ENCODE assay signal across 22 cellular contexts in genomic region chr20:19830351-19830750, GRCh38.
"Had no signal": no experiment of that assay in that cellular context is flagged by ENCODE, and none has a peak within 500 bp of the region (broad histone marks: within the 10 kb centered on the region; RNA-seq: fewer than 3 reads in every experiment).

No MANE protein-coding gene starts in this region.

- H3K9me3 ChIP-seq: adrenal gland, heart left ventricle, neutrophil, sigmoid colon, tibial artery had no signal

- H3K4me3 Mint-ChIP-seq: dendritic cell treated with granulocyte-macrophage colony-stimulating factor and Interleukin-4, amounts not matched to agents 40 ng/mL and 50 ng/mL, for 4 days; effector memory CD8-positive, alpha-beta T cell; natural killer cell treated with Interleukin-12 subunit alpha and Interleukin-12 subunit beta and Interleukin-15 and Interleukin-18, amount 100 ng/mL, for 72 hours had no signal

- H3K36me3 ChIP-seq: adrenal gland, cardiac muscle cell, heart left ventricle, neutrophil, sigmoid colon, tibial artery had no signal

- H3K79me2 ChIP-seq: parathyroid adenoma had no signal

- ATAC-seq: activated naive CD4-positive, alpha-beta T cell treated with anti-CD3 and anti-CD28 coated beads, Interleukin-2, amount 50 U/mL, for 72 hours; effector memory CD8-positive, alpha-beta T cell; heart left ventricle; left ventricle myocardium superior; natural killer cell treated with Interleukin-12 subunit alpha and Interleukin-12 subunit beta and Interleukin-15 and Interleukin-18, amount 100 ng/mL, for 72 hours had no signal

- H3K27ac ChIP-seq: adrenal gland, cardiac muscle cell, epithelial cell of prostate, heart left ventricle, neutrophil, parathyroid adenoma, sigmoid colon, tibial artery had no signal

- H3K4me3 ChIP-seq: adrenal gland, cardiac muscle cell, heart left ventricle, sigmoid colon, tibial artery had no signal

- H2AFZ ChIP-seq: parathyroid adenoma had no signal

- H3K4me1 ChIP-seq: adrenal gland, parathyroid adenoma had no signal

- H3K9ac ChIP-seq: parathyroid adenoma had no signal

- H3K27me3 ChIP-seq: adrenal gland, cardiac muscle cell, heart left ventricle, sigmoid colon, tibial artery had no signal

- DNase-seq: activated CD4-positive, alpha-beta T cell treated with anti-CD3 and anti-CD28 coated beads, Interleukin-2, amount 50 U/mL, for 48 hours; activated gamma-delta T cell; adrenal gland; effector memory CD8-positive, alpha-beta T cell; foreskin melanocyte; heart left ventricle; left ventricle myocardium superior; mesendoderm; sigmoid colon; stimulated activated CD4-positive, alpha-beta T cell treated with anti-CD3 and anti-CD28 coated beads, Interleukin-12 subunit alpha, Interleukin-12 subunit beta, amount 100 ng/mL, for 4 hours; stimulated activated CD4-positive, alpha-beta T cell treated with anti-CD3 and anti-CD28 coated beads, Interleukin-2, amount 100 ng/mL, for 24 hours; stimulated activated naive CD4-positive, alpha-beta T cell treated with Interleukin-2 at 50 U/mL for 16 hours; SW 1271; T-helper 2 cell; tibial artery had no signal

- H3K36me3 Mint-ChIP-seq: activated naive CD4-positive, alpha-beta T cell treated with anti-CD3 and anti-CD28 coated beads, Interleukin-2, amount 50 U/mL, for 72 hours; natural killer cell treated with Interleukin-12 subunit alpha and Interleukin-12 subunit beta and Interleukin-15 and Interleukin-18, amount 100 ng/mL, for 72 hours had no signal

- H3K27ac Mint-ChIP-seq: activated naive CD4-positive, alpha-beta T cell treated with anti-CD3 and anti-CD28 coated beads, Interleukin-2, amount 50 U/mL, for 72 hours; dendritic cell treated with granulocyte-macrophage colony-stimulating factor and Interleukin-4, amounts not matched to agents 40 ng/mL and 50 ng/mL, for 4 days; effector memory CD8-positive, alpha-beta T cell; natural killer cell treated with Interleukin-12 subunit alpha and Interleukin-12 subunit beta and Interleukin-15 and Interleukin-18, amount 100 ng/mL, for 72 hours had no signal

- H3K9me3 Mint-ChIP-seq: activated naive CD4-positive, alpha-beta T cell treated with anti-CD3 and anti-CD28 coated beads, Interleukin-2, amount 50 U/mL, for 72 hours; dendritic cell treated with granulocyte-macrophage colony-stimulating factor and Interleukin-4, amounts not matched to agents 40 ng/mL and 50 ng/mL, for 4 days; effector memory CD8-positive, alpha-beta T cell; natural killer cell treated with Interleukin-12 subunit alpha and Interleukin-12 subunit beta and Interleukin-15 and Interleukin-18, amount 100 ng/mL, for 72 hours had no signal
